ENCODE assay signal across 1 cellular context in the genomic region with DNA sequence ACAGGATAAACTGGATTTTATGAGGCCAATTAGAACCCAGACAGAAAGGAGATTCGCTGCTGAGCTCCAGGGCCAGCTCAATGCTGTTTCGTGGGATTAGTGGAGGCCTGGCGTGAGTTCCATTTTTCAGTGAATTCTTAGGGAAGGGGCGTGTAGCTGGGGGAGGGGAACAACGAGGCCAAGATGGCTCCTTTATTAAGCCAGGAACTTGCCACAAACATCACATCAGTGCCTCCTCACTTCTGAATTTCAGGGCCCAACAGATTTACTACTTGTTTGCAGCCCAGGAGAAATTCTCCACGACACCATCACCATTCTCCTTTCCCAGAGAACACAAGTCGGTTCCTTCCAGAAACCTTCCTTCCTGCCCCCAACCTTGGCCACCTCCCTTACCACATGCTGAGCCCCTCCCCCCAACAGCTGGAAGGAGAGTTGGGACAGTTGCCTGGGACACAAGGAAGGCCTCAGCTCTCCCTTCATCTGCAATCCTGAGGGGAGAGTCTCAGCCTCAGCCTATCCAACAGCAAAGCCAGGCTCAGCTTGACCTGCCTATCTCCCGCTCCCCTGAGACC.
TF ChIP-seq lines count a peak whose summit lies in the region.

No MANE protein-coding gene starts in this region.

TF ChIP-seq in HepG2, 621 proteins besides CTCF, POLR2A, EP300 and RAD21:
- TF ChIP-seq, protein P1, sequence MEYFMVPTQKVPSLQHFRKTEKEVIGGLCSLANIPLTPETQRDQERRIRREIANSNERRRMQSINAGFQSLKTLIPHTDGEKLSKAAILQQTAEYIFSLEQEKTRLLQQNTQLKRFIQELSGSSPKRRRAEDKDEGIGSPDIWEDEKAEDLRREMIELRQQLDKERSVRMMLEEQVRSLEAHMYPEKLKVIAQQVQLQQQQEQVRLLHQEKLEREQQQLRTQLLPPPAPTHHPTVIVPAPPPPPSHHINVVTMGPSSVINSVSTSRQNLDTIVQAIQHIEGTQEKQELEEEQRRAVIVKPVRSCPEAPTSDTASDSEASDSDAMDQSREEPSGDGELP (IDR thresholded peaks at IDR 0.05; ENCODE audit: borderline replicate concordance, low read depth): peak; percentile 7; the same call in 1 of the 2 replicates
- TF ChIP-seq, protein P2, sequence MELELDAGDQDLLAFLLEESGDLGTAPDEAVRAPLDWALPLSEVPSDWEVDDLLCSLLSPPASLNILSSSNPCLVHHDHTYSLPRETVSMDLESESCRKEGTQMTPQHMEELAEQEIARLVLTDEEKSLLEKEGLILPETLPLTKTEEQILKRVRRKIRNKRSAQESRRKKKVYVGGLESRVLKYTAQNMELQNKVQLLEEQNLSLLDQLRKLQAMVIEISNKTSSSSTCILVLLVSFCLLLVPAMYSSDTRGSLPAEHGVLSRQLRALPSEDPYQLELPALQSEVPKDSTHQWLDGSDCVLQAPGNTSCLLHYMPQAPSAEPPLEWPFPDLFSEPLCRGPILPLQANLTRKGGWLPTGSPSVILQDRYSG (CRISPR knock-in tag; IDR thresholded peaks at IDR 0.05): no peak
TF ChIP-seq in HepG2: peak in this region for 1.
